ENCODE assay signal across 1 cellular context in genomic region chr12:56695327-56696101, GRCh38.
TF ChIP-seq lines count a peak whose summit lies in the region.

No MANE protein-coding gene starts in this region.

TF ChIP-seq in SK-N-SH, 30 proteins besides CTCF, POLR2A, EP300 and RAD21 (continued from another document):
- no peak for TF ChIP-seq PBX3 (IDR thresholded peaks at IDR 0.05)
- TF ChIP-seq IRF3 (IDR thresholded peaks at IDR 0.05; ENCODE audit: low read depth, low read length), result no peak
- no peak for TF ChIP-seq CHD2 (IDR thresholded peaks at IDR 0.05; ENCODE audit: low read length, partially characterized antibody)
- TF ChIP-seq FOXJ3 (CRISPR knock-in tag; IDR thresholded peaks at IDR 0.05), result no peak
- no peak for TF ChIP-seq TAF1 (IDR thresholded peaks at IDR 0.05; ENCODE audit: borderline replicate concordance, low read depth, low read length)
- TF ChIP-seq RXRA (IDR thresholded peaks at IDR 0.05; ENCODE audit: borderline replicate concordance, low read depth), result no peak
